ENCODE assay signal across 8 cellular contexts in the genomic region with DNA sequence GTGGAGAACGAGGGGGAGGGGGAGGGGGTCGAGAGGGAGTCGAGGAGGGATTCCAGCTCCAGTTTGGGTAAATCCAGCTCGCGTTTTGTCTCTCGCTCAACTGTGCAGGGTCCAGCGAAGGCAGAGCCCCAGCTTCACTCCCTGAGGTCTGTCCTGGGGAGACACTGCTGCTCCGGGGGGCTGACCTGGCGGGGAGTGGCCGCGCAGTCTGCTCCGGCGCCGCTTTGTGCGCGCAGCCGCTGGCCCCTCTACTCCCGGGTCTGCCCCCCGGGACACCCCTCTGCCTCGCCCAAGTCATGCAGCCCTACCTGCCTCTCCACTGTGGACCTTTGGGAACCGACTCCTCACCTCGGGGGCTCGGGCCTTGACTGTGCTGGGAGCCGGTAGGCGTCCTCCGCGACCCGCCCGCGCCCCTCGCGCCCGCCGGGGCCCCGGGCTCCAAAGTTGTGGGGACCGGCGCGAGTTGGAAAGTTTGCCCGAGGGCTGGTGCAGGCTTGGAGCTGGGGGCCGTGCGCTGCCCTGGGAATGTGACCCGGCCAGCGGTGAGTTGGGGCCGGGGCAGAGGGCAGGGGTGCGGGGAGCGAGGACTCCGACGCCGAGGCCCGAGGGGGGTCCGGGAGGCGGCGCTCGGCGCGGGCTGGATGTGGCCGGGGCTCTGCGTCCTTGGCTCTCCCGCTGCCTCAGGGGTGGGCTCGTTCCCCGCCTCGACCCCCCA. TPM values are rescaled to one million over a fixed set of nuclear protein-coding genes. Genes with fewer than 3 reads are reported as not detected.
DNase-seq lines count a peak whose midpoint lies in the region; ATAC-seq and TF ChIP-seq lines count a peak whose summit lies in the region.

A gene (plus strand): TSS at position 137 of the 715 bp plus-strand sequence. CDS start 12,002 bp downstream, outside the sequence.

- peaks cover 52% of the 10 kb centered on the region for H3K79me2 ChIP-seq in neural progenitor cell (ENCODE audit: low read depth)

- H3K9me3 ChIP-seq in gastroesophageal sphincter (no peaks in the 10 kb centered on the region), neural progenitor cell (ENCODE audit: low read depth) (no peaks in the 10 kb centered on the region)

- peak within 1 kb of the TSS; percentile 4 for H2AFZ ChIP-seq in neural progenitor cell (replicated peaks)

- peaks cover 4% of the 10 kb centered on the region for H3K27me3 Mint-ChIP-seq in neural progenitor cell (ENCODE audit: insufficient read depth, low read depth)

- no peak for TF ChIP-seq EP300 in gastroesophageal sphincter (IDR thresholded peaks at IDR 0.05)

- H3K9ac ChIP-seq in neural progenitor cell, result peak within 1 kb of the TSS; percentile 59

- H3F3A ChIP-seq in neural progenitor cell (ENCODE audit: low read depth), result peaks cover 19% of the 10 kb centered on the region

- TF ChIP-seq POLR2A in gastroesophageal sphincter (IDR thresholded peaks at IDR 0.05), result peak; percentile 26 to 43

- peak within 1 kb of the TSS in 3 of 4 donors; percentile 61 to 77 (median 74) for H3K27ac ChIP-seq in gastroesophageal sphincter
- H3K27ac ChIP-seq in neural progenitor cell, result no peak within 1 kb of the TSS

- ATAC-seq in gastroesophageal sphincter, result peak; percentile 73
- ATAC-seq in HG02938 (IDR thresholded peaks at IDR 0.05; ENCODE audit: unreplicated experiment), result no peak

- peak within 1 kb of the TSS; percentile 84 for H3K27ac Mint-ChIP-seq in neural progenitor cell

- DNase-seq in activated gamma-delta T cell (lab: John Stamatoyannopoulos, UW), result peak; percentile 11
- no peak for DNase-seq in activated gamma-delta T cell treated with Interleukin-2 at 50 U/mL for 16 hours
- peak; percentile 21 for DNase-seq in NCI-H146 treated with DMSO at 0.1 percent for 48 hours (lab: John Stamatoyannopoulos, UW; ENCODE audit: unreplicated experiment)
- DNase-seq in activated T-cell treated with anti-CD3 and anti-CD28 coated beads, Interleukin-2, amount 50 U/mL, for 48 hours, result peak; percentile 45 to 54
- DNase-seq in neural progenitor cell (ENCODE audit: low spot score), result peak; percentile 92
- DNase-seq in NCI-H2196 treated with DMSO at 0.1 percent for 48 hours (lab: John Stamatoyannopoulos, UW; ENCODE audit: unreplicated experiment), result no peak

- 0% methylated on average over 7 of the region's 62 CpGs; no CpG with 5 or more reads in 1 of the 2 donors for WGBS in gastroesophageal sphincter (ENCODE audit: low coverage in 1 of 2), 2 donors

- peaks cover 28% of the 10 kb centered on the region for H4K20me1 ChIP-seq in neural progenitor cell (ENCODE audit: low read depth)

- peaks cover 34% of the 10 kb centered on the region for H3K4me1 Mint-ChIP-seq in neural progenitor cell

- H3K4me3 ChIP-seq in gastroesophageal sphincter (peak within 1 kb of the TSS; percentile 50 to 89), neural progenitor cell (peak within 1 kb of the TSS; percentile 89)

- TF ChIP-seq CTCF in gastroesophageal sphincter (IDR thresholded peaks at IDR 0.05) (no peak), neural progenitor cell (IDR thresholded peaks at IDR 0.05) (no peak)

- peak within 1 kb of the TSS; percentile 95 for H3K4me3 Mint-ChIP-seq in neural progenitor cell

- no peaks in the 10 kb centered on the region for H3K36me3 ChIP-seq in gastroesophageal sphincter
- H3K36me3 ChIP-seq in neural progenitor cell, result no peaks in the 10 kb centered on the region

- peak within 1 kb of the TSS; percentile 100 for H3K4me2 ChIP-seq in neural progenitor cell

- H3K27me3 ChIP-seq in gastroesophageal sphincter (no peaks in the 10 kb centered on the region), neural progenitor cell (no peaks in the 10 kb centered on the region)

- H3K4me1 ChIP-seq in gastroesophageal sphincter, result peaks cover 0 to 39% (median 0%) of the 10 kb centered on the region in 3 donors
- peaks cover 17% of the 10 kb centered on the region for H3K4me1 ChIP-seq in neural progenitor cell

- H3K36me3 Mint-ChIP-seq in neural progenitor cell, result peaks cover 4% of the 10 kb centered on the region

- H3K9me3 Mint-ChIP-seq in neural progenitor cell, result no peaks in the 10 kb centered on the region

RNA-seq across cellular contexts. Expression of the gene that starts here (rescaled TPM):
- 10 to 100 TPM in 2 of 4 donors, 1 to 10 TPM in 2; 7.2 to 14.5 (median 9.8) TPM for total RNA-seq in gastroesophageal sphincter
- total RNA-seq in neural progenitor cell (ENCODE audit: low replicate concordance), result 47.9 and 67.3 TPM in 2 replicates

Comparison
In these comparisons a context has a peak if more than half of its experiments do, and no peak if none do; other contexts are left out.
1. DNase-seq: peak in activated gamma-delta T cell (single experiment), NCI-H146 treated with DMSO at 0.1 percent for 48 hours (single experiment), activated T-cell treated with anti-CD3 and anti-CD28 coated beads, Interleukin-2, amount 50 U/mL, for 48 hours (2 of 2) and neural progenitor cell (single experiment); none in activated gamma-delta T cell treated with Interleukin-2 at 50 U/mL for 16 hours (single experiment) and NCI-H2196 treated with DMSO at 0.1 percent for 48 hours (single experiment).